ENCODE assay signal across 24 cellular contexts in the genomic region with DNA sequence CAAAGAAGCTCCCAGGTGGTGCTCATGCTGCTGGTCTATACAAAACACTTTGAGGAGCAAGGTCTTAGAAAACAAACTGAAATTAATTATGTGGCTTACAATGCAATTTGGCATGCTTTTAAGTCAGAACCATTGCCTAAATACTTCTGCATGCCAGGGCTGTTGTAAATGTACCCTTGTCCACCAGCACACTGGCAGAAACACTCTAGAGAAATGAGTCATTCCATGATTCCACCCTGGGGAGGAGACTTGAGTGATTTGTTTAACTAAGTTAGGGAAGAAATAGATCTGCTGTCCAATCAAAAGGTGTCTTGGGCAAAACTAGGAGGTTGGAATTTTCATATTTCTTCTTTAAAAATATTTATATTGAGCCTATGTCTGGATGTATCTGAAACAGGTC. TPM values are rescaled to one million over a fixed set of nuclear protein-coding genes. Genes with fewer than 3 reads are reported as not detected.
DNase-seq lines count a peak whose midpoint lies in the region; ATAC-seq and TF ChIP-seq lines count a peak whose summit lies in the region.
"Had no signal": no experiment of that assay in that cellular context is flagged by ENCODE, and none has a peak within 500 bp of the region (broad histone marks: within the 10 kb centered on the region; RNA-seq: fewer than 3 reads in every experiment).

No MANE protein-coding gene starts in this region.

- H3K9me3 Mint-ChIP-seq in HFFc6 (peaks cover 9% of the 10 kb centered on the region), natural killer cell (peaks cover 7 to 9% of the 10 kb centered on the region in 2 donors)
- H3K9me3 Mint-ChIP-seq: brain had no signal

- in situ Hi-C loops in GM13976 (cut with MboI; ENCODE audit: low sequenced_read_pairs, unreplicated experiment): no loop called here

- no peaks in the 10 kb centered on the region for H3K27me3 Mint-ChIP-seq in HFFc6 (ENCODE audit: insufficient read depth)
- H3K27me3 Mint-ChIP-seq in natural killer cell (ENCODE audit: low read depth in 2 of 2): no peaks in the 10 kb centered on the region
- H3K27me3 Mint-ChIP-seq: IgD-negative memory B cell had no signal

- intact Hi-C loops in heart right ventricle (cut with DNase I) (no loop called here), natural killer cell (cut with micrococcal nuclease) (no loop called here)

- no peaks in the 10 kb centered on the region for H3K36me3 ChIP-seq in RWPE2 (ENCODE audit: low read depth)
- H3K36me3 ChIP-seq in hepatocyte (replicated peaks; ENCODE audit: insufficient read depth, low read depth): no peaks in the 10 kb centered on the region
- H3K36me3 ChIP-seq in heart right ventricle: no peaks in the 10 kb centered on the region
- H3K36me3 ChIP-seq: esophagus squamous epithelium, spleen, upper lobe of right lung had no signal

- no peaks in the 10 kb centered on the region for H4K20me1 ChIP-seq in hepatocyte (ENCODE audit: insufficient read depth, poor library complexity, severe bottlenecking)

- H3K4me1 ChIP-seq in RWPE2 (ENCODE audit: insufficient read depth, poor library complexity, severe bottlenecking): no peaks in the 10 kb centered on the region
- no peaks in the 10 kb centered on the region for H3K4me1 ChIP-seq in hepatocyte (ENCODE audit: insufficient read depth)
- no peaks in the 10 kb centered on the region for H3K4me1 ChIP-seq in heart right ventricle
- H3K4me1 ChIP-seq: esophagus squamous epithelium, spleen, upper lobe of right lung had no signal

- peaks cover 31% of the 10 kb centered on the region; the same call in 1 of the 2 replicates for H3K36me3 Mint-ChIP-seq in HFFc6 (ENCODE audit: low read depth)
- no peaks in the 10 kb centered on the region for H3K36me3 Mint-ChIP-seq in natural killer cell
- H3K36me3 Mint-ChIP-seq: IgD-negative memory B cell; naive thymus-derived CD4-positive, alpha-beta T cell had no signal

- no peak overlapping the region for H3K4me3 ChIP-seq in RWPE2 (ENCODE audit: severe bottlenecking)
- H3K4me3 ChIP-seq in hepatocyte: no peak overlapping the region
- no peak overlapping the region for H3K4me3 ChIP-seq in heart right ventricle
- H3K4me3 ChIP-seq: esophagus squamous epithelium, lung, spleen, upper lobe of right lung had no signal

- no peaks in the 10 kb centered on the region for H3K27me3 ChIP-seq in RWPE2 (ENCODE audit: insufficient read depth, poor library complexity, severe bottlenecking)
- H3K27me3 ChIP-seq in hepatocyte: no peaks in the 10 kb centered on the region
- H3K27me3 ChIP-seq in heart right ventricle: peaks cover 0 to 5% (median 0%) of the 10 kb centered on the region in 7 donors
- H3K27me3 ChIP-seq: esophagus squamous epithelium, spleen, upper lobe of right lung had no signal

- ATAC-seq in RWPE2 (ENCODE audit: low read depth): peak; percentile 61; the same call in 2 of the 3 replicates
- ATAC-seq in heart right ventricle: no peak
- ATAC-seq in natural killer cell: no peak
- ATAC-seq: naive thymus-derived CD4-positive, alpha-beta T cell; upper lobe of right lung had no signal

- H3K4me3 Mint-ChIP-seq in HFFc6: no peak overlapping the region
- H3K4me3 Mint-ChIP-seq in natural killer cell: no peak overlapping the region
- H3K4me3 Mint-ChIP-seq: brain; IgD-negative memory B cell; naive thymus-derived CD4-positive, alpha-beta T cell had no signal

- TF ChIP-seq CTCF in HFFc6 (IDR thresholded peaks at IDR 0.05) (no peak), RWPE2 (IDR thresholded peaks at IDR 0.05; ENCODE audit: poor library complexity, severe bottlenecking) (no peak), hepatocyte (IDR thresholded peaks at IDR 0.05; ENCODE audit: poor library complexity) (no peak), GM13976 (IDR thresholded peaks at IDR 0.05; ENCODE audit: borderline replicate concordance, control extremely low read depth, extremely low read depth, insufficient read depth, missing control alignments) (no peak), heart right ventricle (IDR thresholded peaks at IDR 0.05) (no peak), natural killer cell (IDR thresholded peaks at IDR 0.05) (no peak)

- H2AFZ ChIP-seq in hepatocyte: no peak overlapping the region

- H3K4me1 Mint-ChIP-seq in HFFc6 (ENCODE audit: low read depth) (peaks cover 10% of the 10 kb centered on the region; the same call in 1 of the 2 replicates), natural killer cell (no peaks in the 10 kb centered on the region)
- H3K4me1 Mint-ChIP-seq: IgD-negative memory B cell; naive thymus-derived CD4-positive, alpha-beta T cell had no signal

- H3K27ac Mint-ChIP-seq in HFFc6 (no peak overlapping the region), natural killer cell (no peak overlapping the region)
- H3K27ac Mint-ChIP-seq: naive thymus-derived CD4-positive, alpha-beta T cell had no signal

- H3K4me2 ChIP-seq in hepatocyte: no peak overlapping the region

- no peak overlapping the region for H3K27ac ChIP-seq in RWPE2 (ENCODE audit: poor library complexity, severe bottlenecking)
- no peak overlapping the region for H3K27ac ChIP-seq in hepatocyte
- no peak overlapping the region for H3K27ac ChIP-seq in heart right ventricle
- H3K27ac ChIP-seq: C4-2B, esophagus squamous epithelium, spleen, upper lobe of right lung had no signal

- H3K9me3 ChIP-seq in RWPE2 (ENCODE audit: severe bottlenecking) (no peaks in the 10 kb centered on the region), hepatocyte (ENCODE audit: low read depth) (no peaks in the 10 kb centered on the region), heart right ventricle (no peaks in the 10 kb centered on the region)
- H3K9me3 ChIP-seq: esophagus squamous epithelium, spleen, upper lobe of right lung had no signal

- H3K79me2 ChIP-seq in hepatocyte: no peaks in the 10 kb centered on the region

- DNase-seq in HFFc6: peak; percentile 6
- no peak for DNase-seq in RWPE2 (ENCODE audit: low spot score)
- peak; percentile 61 for DNase-seq in fibroblast of gingiva (ENCODE audit: low read depth)
- peak; percentile 78 for DNase-seq in renal cortical epithelial cell (ENCODE audit: low read depth)
- no peak for DNase-seq in hepatocyte (ENCODE audit: low spot score)
- DNase-seq in GM13976 (ENCODE audit: low spot score): no peak
- no peak for DNase-seq in heart right ventricle
- DNase-seq in natural killer cell: no peak
- DNase-seq: activated CD4-positive, alpha-beta T cell treated with anti-CD3 and anti-CD28 coated beads for 1 hour; activated gamma-delta T cell; DMS153; esophagus squamous epithelium; naive thymus-derived CD4-positive, alpha-beta T cell; NCI-H1092; posterior cingulate gyrus; SHP77; spleen; stimulated activated naive CD4-positive, alpha-beta T cell; T-helper 2 cell; upper lobe of right lung had no signal

- no peaks in the 10 kb centered on the region for H3K9me2 ChIP-seq in hepatocyte (replicated peaks; ENCODE audit: insufficient read depth)

RNA-seq across cellular contexts. Expression of a gene that starts 49.4 kb away (rescaled TPM):
- 1 to 10 TPM; 1.2 to 9.7 (median 8.5) TPM for total RNA-seq in HFFc6 (2021; fragmentation: NEBNext Ultra II Directional; extraction: Animal tissue kit (Norgen Biotek cat#: 25700))
- total RNA-seq in renal cortical epithelial cell (3.1 and 24.4 TPM in 2 replicates), hepatocyte (2.3 and 2.9 TPM in 2 replicates), heart right ventricle (1 to 10 TPM in 2 of 10 donors, under 1 TPM in 8; 0.23 to 1.0 (median 0.64) TPM), natural killer cell (not detected)
- polyA plus RNA-seq in hepatocyte (0.64 and 1.3 TPM in 2 replicates), heart right ventricle (under 1 TPM; 0.01 to 0.15 TPM)
- total RNA-seq: naive thymus-derived CD4-positive, alpha-beta T cell had no signal
- polyA plus RNA-seq: IgD-negative memory B cell; naive thymus-derived CD4-positive, alpha-beta T cell had no signal

Comparison
In these comparisons a context has a peak if more than half of its experiments do, and no peak if none do; other contexts are left out.
1. DNase-seq: peak in HFFc6 (single experiment), fibroblast of gingiva (single experiment) and renal cortical epithelial cell (single experiment); none in RWPE2 (single experiment), hepatocyte (single experiment), GM13976 (single experiment), heart right ventricle (0 of 2) and natural killer cell (single experiment).